ENCODE assay signal across 1 cellular context in genomic region chrX:110331444-110332025, GRCh38.
TF ChIP-seq lines count a peak whose summit lies in the region.

No MANE protein-coding gene starts in this region.

TF ChIP-seq in K562, 482 proteins besides CTCF, POLR2A, EP300 and RAD21 (continued from another document):
- TF ChIP-seq RNF219 (CRISPR knock-in tag; IDR thresholded peaks at IDR 0.05) (no peak), SRSF9 (IDR thresholded peaks at IDR 0.05; ENCODE audit: borderline replicate concordance, low read depth, low read length) (no peak), DACH1 (IDR thresholded peaks at IDR 0.05; ENCODE audit: partially characterized antibody) (no peak)
- TF ChIP-seq, protein P1, sequence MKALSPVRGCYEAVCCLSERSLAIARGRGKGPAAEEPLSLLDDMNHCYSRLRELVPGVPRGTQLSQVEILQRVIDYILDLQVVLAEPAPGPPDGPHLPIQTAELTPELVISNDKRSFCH (CRISPR knock-in tag; IDR thresholded peaks at IDR 0.05) = no peak
- TF ChIP-seq, protein P1 (tag; IDR thresholded peaks at IDR 0.05) = no peak
TF ChIP-seq in K562: peak in this region for 6.
